ENCODE assay signal across 8 cellular contexts in the genomic region with DNA sequence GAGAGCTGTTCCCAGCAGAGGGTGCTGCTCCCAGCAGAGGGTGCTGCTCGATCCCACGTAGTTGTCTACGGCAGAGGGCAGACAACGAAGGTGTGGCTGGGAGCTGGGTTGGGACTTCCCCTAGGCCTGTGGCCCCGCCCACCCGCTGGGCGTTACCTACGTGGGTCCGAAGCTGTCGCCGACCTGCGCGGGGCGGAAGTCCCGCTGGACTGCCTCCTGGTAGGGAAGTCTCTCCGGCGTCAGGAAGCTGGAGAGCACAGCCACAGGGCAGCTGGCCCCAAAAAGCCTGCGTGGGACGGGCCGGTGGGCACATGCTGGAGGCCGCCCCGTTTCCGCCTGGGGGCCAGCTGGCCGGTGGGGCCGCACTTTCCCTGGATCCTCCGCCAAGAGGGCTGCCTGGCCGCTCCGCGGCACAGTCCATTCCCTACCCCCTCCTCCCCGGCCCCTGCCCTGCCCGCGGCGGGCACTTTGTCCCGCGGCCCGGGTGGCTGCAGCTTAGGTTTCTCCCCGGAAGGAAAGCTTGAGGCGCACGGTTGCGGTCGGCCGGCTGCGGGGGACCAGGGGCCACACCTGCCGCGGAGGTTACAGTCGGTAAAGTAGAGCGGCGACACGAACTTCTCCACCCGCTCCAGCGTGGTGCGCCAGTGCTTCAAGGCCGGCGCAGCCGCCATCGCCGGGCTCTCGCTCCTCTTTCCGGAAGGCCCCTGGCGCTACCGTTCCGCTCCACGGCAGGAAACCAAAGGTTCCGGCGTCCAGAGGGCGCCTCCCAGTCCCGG. TPM values are rescaled to one million over a fixed set of nuclear protein-coding genes. Genes with fewer than 3 reads are reported as not detected.
DNase-seq lines count a peak whose midpoint lies in the region; ATAC-seq and TF ChIP-seq lines count a peak whose summit lies in the region.

MAN2C1 (minus strand) TSS at position 695 of the 776 bp plus-strand sequence; CDS start at position 671, 24 bp downstream.

- peak; percentile 82 for TF ChIP-seq CTCF in GM13977 (IDR thresholded peaks at IDR 0.05; ENCODE audit: extremely low read depth, insufficient read depth, missing control alignments)
- peak; percentile 51 to 93 (median 72) for TF ChIP-seq CTCF in heart right ventricle (IDR thresholded peaks at IDR 0.05)
- TF ChIP-seq CTCF in upper lobe of right lung (IDR thresholded peaks at IDR 0.05) = peak; percentile 67

- ATAC-seq in HG02884 (IDR thresholded peaks at IDR 0.05; ENCODE audit: unreplicated experiment) (peak; percentile 82), heart right ventricle (peak; percentile 96 to 98 (median 97)), upper lobe of right lung (peak; percentile 97)

- WGBS in heart right ventricle, 2 donors = 0% methylated on average over 65 to 67 of the region's 67 CpGs

- in situ Hi-C loops in GM13977 (cut with MboI; ENCODE audit: low pct_unique_long_range_greater_than_20kb, low sequenced_read_pairs, unreplicated experiment) = loop anchor here (25.0 kb wide), 1 partner anchor 269 kb away; the partner anchor contains the start of genes IMP3, SNUPN and SNX33

- intact Hi-C loops in T-helper 1 cell treated with Interleukin-12 subunit alpha and Interleukin-12 subunit beta and Interleukin-4 antibody, amounts not matched to agents 30 ng/mL and 1 ng/mL, for 36 hours (cut with micrococcal nuclease) = loop anchor here (1.0 to 10.0 kb wide), 14 partner anchors 18 to 827 kb away; partner anchors contain the start of genes ARID3B, COMMD4, FBXO22 and IMP3
- intact Hi-C loops in heart right ventricle (cut with DNase I) = loop anchor here in 6 of 10 donors (5.0 to 10.0 kb wide), 6 partner anchors 84 to 434 kb away; partner anchors contain the start of genes SIN3A (in 3 of the 6), SNUPN (in 2 of the 6) and IMP3 (in 1 of the 6)
- intact Hi-C loops in posterior vena cava (cut with DNase I) = no loop called here
- intact Hi-C loops in upper lobe of right lung (cut with DNase I) = no loop called here

- H3K4me3 ChIP-seq in heart right ventricle = peak within 1 kb of the TSS; percentile 80 to 100 (median 91)
- peak within 1 kb of the TSS; percentile 98 for H3K4me3 ChIP-seq in upper lobe of right lung

- no peaks in the 10 kb centered on the region for H3K27me3 ChIP-seq in heart right ventricle
- no peaks in the 10 kb centered on the region for H3K27me3 ChIP-seq in upper lobe of right lung

- H3K9me3 ChIP-seq in heart right ventricle (no peaks in the 10 kb centered on the region), upper lobe of right lung (no peaks in the 10 kb centered on the region)

- peaks cover 0 to 77% (median 45%) of the 10 kb centered on the region in 9 donors for H3K36me3 ChIP-seq in heart right ventricle
- H3K36me3 ChIP-seq in upper lobe of right lung = peaks cover 58% of the 10 kb centered on the region

- H3K27ac ChIP-seq in heart right ventricle (peak within 1 kb of the TSS; percentile 82 to 100 (median 98)), upper lobe of right lung (peak within 1 kb of the TSS; percentile 99)

- H3K4me1 ChIP-seq in heart right ventricle (peaks cover 5 to 25% (median 22%) of the 10 kb centered on the region in 9 donors), upper lobe of right lung (peaks cover 18% of the 10 kb centered on the region)

- DNase-seq in GM13977 (ENCODE audit: low spot score) (peak; percentile 95), NCI-H146 treated with DMSO at 0.1 percent for 48 hours (lab: John Stamatoyannopoulos, UW; ENCODE audit: unreplicated experiment) (peak; percentile 86), amniotic epithelial cell (ENCODE audit: low read depth) (peak; percentile 96), heart right ventricle (peak; percentile 94), posterior vena cava (ENCODE audit: low spot score) (peak; percentile 97), upper lobe of right lung (peak; percentile 99)

RNA-seq across cellular contexts. Expression of gene MAN2C1, which starts in this region (rescaled TPM):
- total RNA-seq in T-helper 1 cell treated with Interleukin-12 subunit alpha and Interleukin-12 subunit beta and Interleukin-4 antibody, amounts not matched to agents 30 ng/mL and 1 ng/mL, for 36 hours = 262 and 270 TPM in 2 replicates
- total RNA-seq in heart right ventricle = 100 to 1,000 TPM in 9 of 10 donors, 10 to 100 TPM in 1; 90.4 to 128 (median 108) TPM
- 100 to 1,000 TPM in 1 of 2 donors, 10 to 100 TPM in 1; 86.7 to 371 TPM for polyA plus RNA-seq in heart right ventricle
- total RNA-seq in posterior vena cava = 100 to 1,000 TPM; 122 to 169 TPM
- total RNA-seq in upper lobe of right lung = 252 TPM

Comparison
In these comparisons a context has a peak if more than half of its experiments do, and no peak if none do; other contexts are left out.
1. Peak in every context shown above with its lines: DNase-seq, ATAC-seq, H3K4me3 ChIP-seq and H3K27ac ChIP-seq.
2. intact Hi-C loops: an anchor here in T-helper 1 cell treated with Interleukin-12 subunit alpha and Interleukin-12 subunit beta and Interleukin-4 antibody, amounts not matched to agents 30 ng/mL and 1 ng/mL, for 36 hours (1.0 to 10.0 kb wide) and heart right ventricle (5.0 to 10.0 kb wide); none called in posterior vena cava and upper lobe of right lung.